In genomic region chr4:86558799-86559198, GRCh38 we compare ENCODE assay signal across 20 cellular contexts. TPM values are rescaled to one million over a fixed set of nuclear protein-coding genes. Genes with fewer than 3 reads are reported as not detected.
DNase-seq lines count a peak whose midpoint lies in the region; ATAC-seq and TF ChIP-seq lines count a peak whose summit lies in the region.
"Had no signal": no experiment of that assay in that cellular context is flagged by ENCODE, and none has a peak within 500 bp of the region (broad histone marks: within the 10 kb centered on the region; RNA-seq: fewer than 3 reads in every experiment).

No MANE protein-coding gene starts in this region.

- H3K4me2 ChIP-seq in PC-3 (ENCODE audit: low read length) (no peak overlapping the region), smooth muscle cell (no peak overlapping the region)

- H4K20me1 ChIP-seq in PC-3 (ENCODE audit: low read length) (no peaks in the 10 kb centered on the region), smooth muscle cell (ENCODE audit: low read depth) (no peaks in the 10 kb centered on the region)

- H3K36me3 ChIP-seq in PC-3 (ENCODE audit: low read depth, low read length), result no peaks in the 10 kb centered on the region
- H3K36me3 ChIP-seq in esophagus squamous epithelium, result no peaks in the 10 kb centered on the region
- H3K36me3 ChIP-seq in smooth muscle cell (ENCODE audit: low read depth), result no peaks in the 10 kb centered on the region
- no peaks in the 10 kb centered on the region for H3K36me3 ChIP-seq in ascending aorta
- H3K36me3 ChIP-seq: left ventricle myocardium inferior, neutrophil, vagina had no signal

- TF ChIP-seq CTCF in PC-3 (conservative IDR thresholded peaks at IDR 0.05; ENCODE audit: low read depth, low read length), result no peak
- TF ChIP-seq CTCF in esophagus squamous epithelium (IDR thresholded peaks at IDR 0.05), result no peak
- TF ChIP-seq CTCF in smooth muscle cell (IDR thresholded peaks at IDR 0.05; ENCODE audit: borderline replicate concordance, insufficient read depth, poor library complexity, severe bottlenecking), result no peak
- no peak for TF ChIP-seq CTCF in ascending aorta (IDR thresholded peaks at IDR 0.05)

- no peaks in the 10 kb centered on the region for H3K9me2 ChIP-seq in PC-3 (replicated peaks; ENCODE audit: low read length)

- H2AFZ ChIP-seq in PC-3 (ENCODE audit: low read length) (no peak overlapping the region), smooth muscle cell (ENCODE audit: low read depth) (no peak overlapping the region)

- ATAC-seq in PC-3 (peak; percentile 33; the same call in 1 of the 2 replicates), HG03457 (IDR thresholded peaks at IDR 0.05; ENCODE audit: unreplicated experiment) (no peak)

- H3K79me2 ChIP-seq in PC-3 (ENCODE audit: low read length) (no peaks in the 10 kb centered on the region), smooth muscle cell (ENCODE audit: low read depth) (no peaks in the 10 kb centered on the region)

- CTCF ChIA-PET in PC-3 (lab: Charles Lee), result no interaction called here

- BruUV-seq in PC-3 (replicated peaks; lab: Mats Ljungman, UMichigan), result no TSS peak

- H3K4me3 ChIP-seq in PC-3 (ENCODE audit: low read length) (no peak overlapping the region), esophagus squamous epithelium (no peak overlapping the region), smooth muscle cell (no peak overlapping the region), ascending aorta (no peak overlapping the region)
- H3K4me3 ChIP-seq: left ventricle myocardium inferior, vagina had no signal

- H3K4me1 ChIP-seq in PC-3 (ENCODE audit: insufficient read depth, low read length), result peaks cover 27% of the 10 kb centered on the region
- H3K4me1 ChIP-seq in esophagus squamous epithelium, result peaks cover 0 to 36% (median 13%) of the 10 kb centered on the region in 3 donors
- peaks cover 24% of the 10 kb centered on the region for H3K4me1 ChIP-seq in smooth muscle cell (ENCODE audit: low read depth)
- H3K4me1 ChIP-seq in ascending aorta, result peaks cover 0 to 6% of the 10 kb centered on the region in 2 donors
- H3K4me1 ChIP-seq: left ventricle myocardium inferior had no signal

- no peak overlapping the region for H3K9ac ChIP-seq in PC-3 (ENCODE audit: low read length)
- H3K9ac ChIP-seq in smooth muscle cell (ENCODE audit: low read depth), result no peak overlapping the region

- H3F3A ChIP-seq in PC-3 (ENCODE audit: low read length, unreplicated experiment), result no peaks in the 10 kb centered on the region
- H3F3A ChIP-seq in smooth muscle cell (ENCODE audit: low read depth), result no peaks in the 10 kb centered on the region

- POLR2A ChIA-PET in PC-3 (lab: Charles Lee; ENCODE audit: unreplicated experiment), result no interaction called here

- intact Hi-C loops in PC-3 (cut with micrococcal nuclease), result no loop called here
- intact Hi-C loops in esophagus squamous epithelium (cut with DNase I), result no loop called here
- intact Hi-C loops in ascending aorta (cut with DNase I), result no loop called here

- H3K9me3 ChIP-seq in PC-3 (ENCODE audit: low read length), result no peaks in the 10 kb centered on the region
- H3K9me3 ChIP-seq in esophagus squamous epithelium, result no peaks in the 10 kb centered on the region
- no peaks in the 10 kb centered on the region for H3K9me3 ChIP-seq in smooth muscle cell (replicated peaks; ENCODE audit: low read depth)
- no peaks in the 10 kb centered on the region for H3K9me3 ChIP-seq in ascending aorta
- H3K9me3 ChIP-seq: left ventricle myocardium inferior, neutrophil, vagina had no signal

- DNase-seq in DMS53 (lab: John Stamatoyannopoulos, UW), result peak; percentile 3
- DNase-seq in DMS53 treated with DMSO at 0.1 percent for 48 hours (lab: John Stamatoyannopoulos, UW; ENCODE audit: unreplicated experiment), result no peak
- DNase-seq in PC-3, result peak; percentile 26
- DNase-seq in esophagus squamous epithelium (lab: John Stamatoyannopoulos, UW), result no peak
- no peak for DNase-seq in smooth muscle cell (lab: John Stamatoyannopoulos, UW; ENCODE audit: unreplicated experiment)
- no peak for DNase-seq in erythroblast (lab: John Stamatoyannopoulos, UW)
- DNase-seq in ascending aorta (ENCODE audit: low spot score in 2 of 2), result no peak
- DNase-seq: activated gamma-delta T cell treated with Interleukin-2 at 50 U/mL for 16 hours, hypothalamus, immature natural killer cell, left ventricle myocardium inferior, naive B cell, NCI-H1092, NCI-H187 treated with DMSO at 0.1 percent for 48 hours, NCI-H774 had no signal

- no peak overlapping the region for H3K27ac ChIP-seq in PC-3 (ENCODE audit: low read length)
- peak overlapping the region in 3 of 4 donors; percentile 46 to 79 (median 72) for H3K27ac ChIP-seq in esophagus squamous epithelium
- H3K27ac ChIP-seq in smooth muscle cell (ENCODE audit: low read depth), result peak overlapping the region; percentile 50
- no peak overlapping the region for H3K27ac ChIP-seq in ascending aorta
- H3K27ac ChIP-seq: 22Rv1, left ventricle myocardium inferior, neutrophil, vagina had no signal

- TF ChIP-seq POLR2A in esophagus squamous epithelium (IDR thresholded peaks at IDR 0.05) (no peak), erythroblast (IDR thresholded peaks at IDR 0.05; ENCODE audit: low read length) (no peak)

- H3K27me3 ChIP-seq in PC-3 (ENCODE audit: low read length) (no peaks in the 10 kb centered on the region), esophagus squamous epithelium (no peaks in the 10 kb centered on the region), smooth muscle cell (ENCODE audit: low read depth) (no peaks in the 10 kb centered on the region), ascending aorta (no peaks in the 10 kb centered on the region)
- H3K27me3 ChIP-seq: neutrophil, vagina had no signal

- WGBS in esophagus squamous epithelium, 2 donors, result 33 to 61% methylated on average over 1 of the region's 1 CpG
- WGBS in smooth muscle cell (ENCODE audit: low lambda C conversion rate), result 83% methylated on average over 1 of the region's 1 CpG

RNA-seq across cellular contexts. Expression of gene PTPN13, which starts 35.3 kb away (rescaled TPM):
- total RNA-seq in PC-3 (2014; rRNA removed) (12.1 and 16.2 TPM in 2 replicates), esophagus squamous epithelium (10 to 100 TPM; 44.8 to 94.9 (median 66.7) TPM), smooth muscle cell (52.9 and 62.2 TPM in 2 replicates), ascending aorta (20.8 TPM)
- 13.8 and 14.9 TPM in 2 replicates for polyA plus RNA-seq in smooth muscle cell
- total RNA-seq: OCI-LY7 had no signal
- polyA plus RNA-seq: immature natural killer cell had no signal

Comparison
In these comparisons a context has a peak if more than half of its experiments do, and no peak if none do; other contexts are left out.
1. DNase-seq: peak in DMS53 (single experiment) and PC-3 (single experiment); none in DMS53 treated with DMSO at 0.1 percent for 48 hours (single experiment), esophagus squamous epithelium (single experiment), smooth muscle cell (single experiment), erythroblast (0 of 2) and ascending aorta (0 of 2).
2. H3K27ac ChIP-seq: peak in esophagus squamous epithelium (3 of 4) and smooth muscle cell (single experiment); none in PC-3 (single experiment) and ascending aorta (0 of 2).